Comparison of ENCODE assay signal across 1 cellular context in the genomic region with DNA sequence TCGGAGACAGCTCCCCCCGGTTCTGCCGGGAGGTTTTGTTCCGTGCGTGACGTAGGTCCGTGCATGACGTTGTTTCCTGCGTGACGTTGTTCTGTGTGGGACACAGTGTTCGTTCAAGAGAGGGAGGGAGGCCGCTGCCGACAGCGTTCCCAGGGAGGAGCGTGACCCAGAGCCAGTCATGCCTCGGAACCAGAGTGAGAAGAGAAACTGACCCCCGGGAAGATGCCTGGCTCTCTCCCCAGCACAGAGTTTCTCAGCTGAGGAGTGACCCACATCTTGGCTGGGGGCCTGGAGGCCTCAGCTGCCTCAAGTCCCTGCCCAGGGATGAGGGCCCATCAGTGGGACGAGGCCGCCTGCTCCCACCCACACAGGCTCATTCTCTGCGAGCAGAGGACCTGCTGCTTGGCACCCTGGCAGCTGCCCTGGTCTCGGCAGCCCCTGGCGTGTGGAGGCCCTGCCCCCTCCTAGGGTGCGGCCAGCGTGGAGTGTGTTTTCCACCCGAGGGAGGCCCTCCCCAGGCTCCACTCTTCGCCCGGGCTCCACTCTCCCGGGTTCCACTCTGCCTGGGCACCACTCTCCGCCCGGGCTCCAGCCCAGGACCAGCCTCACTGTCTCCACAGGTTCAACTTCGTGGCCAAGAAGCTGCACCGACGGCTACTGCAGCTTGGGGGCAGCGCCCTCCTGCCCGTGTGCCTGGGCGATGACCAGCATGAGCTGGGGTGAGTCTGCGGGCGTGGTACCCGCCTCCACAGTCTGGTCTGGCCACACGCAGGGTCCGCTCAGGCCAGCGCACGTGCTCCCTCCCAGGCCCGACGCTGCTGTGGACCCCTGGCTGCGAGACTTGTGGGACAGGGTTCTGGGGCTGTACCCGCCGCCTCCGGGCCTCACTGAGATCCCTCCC.
TF ChIP-seq lines count a peak whose summit lies in the region.

No MANE protein-coding gene starts in this region.

TF ChIP-seq in GM23338, 12 proteins besides CTCF, POLR2A, EP300 and RAD21 (continued from another document):
- TF ChIP-seq, protein P1, sequence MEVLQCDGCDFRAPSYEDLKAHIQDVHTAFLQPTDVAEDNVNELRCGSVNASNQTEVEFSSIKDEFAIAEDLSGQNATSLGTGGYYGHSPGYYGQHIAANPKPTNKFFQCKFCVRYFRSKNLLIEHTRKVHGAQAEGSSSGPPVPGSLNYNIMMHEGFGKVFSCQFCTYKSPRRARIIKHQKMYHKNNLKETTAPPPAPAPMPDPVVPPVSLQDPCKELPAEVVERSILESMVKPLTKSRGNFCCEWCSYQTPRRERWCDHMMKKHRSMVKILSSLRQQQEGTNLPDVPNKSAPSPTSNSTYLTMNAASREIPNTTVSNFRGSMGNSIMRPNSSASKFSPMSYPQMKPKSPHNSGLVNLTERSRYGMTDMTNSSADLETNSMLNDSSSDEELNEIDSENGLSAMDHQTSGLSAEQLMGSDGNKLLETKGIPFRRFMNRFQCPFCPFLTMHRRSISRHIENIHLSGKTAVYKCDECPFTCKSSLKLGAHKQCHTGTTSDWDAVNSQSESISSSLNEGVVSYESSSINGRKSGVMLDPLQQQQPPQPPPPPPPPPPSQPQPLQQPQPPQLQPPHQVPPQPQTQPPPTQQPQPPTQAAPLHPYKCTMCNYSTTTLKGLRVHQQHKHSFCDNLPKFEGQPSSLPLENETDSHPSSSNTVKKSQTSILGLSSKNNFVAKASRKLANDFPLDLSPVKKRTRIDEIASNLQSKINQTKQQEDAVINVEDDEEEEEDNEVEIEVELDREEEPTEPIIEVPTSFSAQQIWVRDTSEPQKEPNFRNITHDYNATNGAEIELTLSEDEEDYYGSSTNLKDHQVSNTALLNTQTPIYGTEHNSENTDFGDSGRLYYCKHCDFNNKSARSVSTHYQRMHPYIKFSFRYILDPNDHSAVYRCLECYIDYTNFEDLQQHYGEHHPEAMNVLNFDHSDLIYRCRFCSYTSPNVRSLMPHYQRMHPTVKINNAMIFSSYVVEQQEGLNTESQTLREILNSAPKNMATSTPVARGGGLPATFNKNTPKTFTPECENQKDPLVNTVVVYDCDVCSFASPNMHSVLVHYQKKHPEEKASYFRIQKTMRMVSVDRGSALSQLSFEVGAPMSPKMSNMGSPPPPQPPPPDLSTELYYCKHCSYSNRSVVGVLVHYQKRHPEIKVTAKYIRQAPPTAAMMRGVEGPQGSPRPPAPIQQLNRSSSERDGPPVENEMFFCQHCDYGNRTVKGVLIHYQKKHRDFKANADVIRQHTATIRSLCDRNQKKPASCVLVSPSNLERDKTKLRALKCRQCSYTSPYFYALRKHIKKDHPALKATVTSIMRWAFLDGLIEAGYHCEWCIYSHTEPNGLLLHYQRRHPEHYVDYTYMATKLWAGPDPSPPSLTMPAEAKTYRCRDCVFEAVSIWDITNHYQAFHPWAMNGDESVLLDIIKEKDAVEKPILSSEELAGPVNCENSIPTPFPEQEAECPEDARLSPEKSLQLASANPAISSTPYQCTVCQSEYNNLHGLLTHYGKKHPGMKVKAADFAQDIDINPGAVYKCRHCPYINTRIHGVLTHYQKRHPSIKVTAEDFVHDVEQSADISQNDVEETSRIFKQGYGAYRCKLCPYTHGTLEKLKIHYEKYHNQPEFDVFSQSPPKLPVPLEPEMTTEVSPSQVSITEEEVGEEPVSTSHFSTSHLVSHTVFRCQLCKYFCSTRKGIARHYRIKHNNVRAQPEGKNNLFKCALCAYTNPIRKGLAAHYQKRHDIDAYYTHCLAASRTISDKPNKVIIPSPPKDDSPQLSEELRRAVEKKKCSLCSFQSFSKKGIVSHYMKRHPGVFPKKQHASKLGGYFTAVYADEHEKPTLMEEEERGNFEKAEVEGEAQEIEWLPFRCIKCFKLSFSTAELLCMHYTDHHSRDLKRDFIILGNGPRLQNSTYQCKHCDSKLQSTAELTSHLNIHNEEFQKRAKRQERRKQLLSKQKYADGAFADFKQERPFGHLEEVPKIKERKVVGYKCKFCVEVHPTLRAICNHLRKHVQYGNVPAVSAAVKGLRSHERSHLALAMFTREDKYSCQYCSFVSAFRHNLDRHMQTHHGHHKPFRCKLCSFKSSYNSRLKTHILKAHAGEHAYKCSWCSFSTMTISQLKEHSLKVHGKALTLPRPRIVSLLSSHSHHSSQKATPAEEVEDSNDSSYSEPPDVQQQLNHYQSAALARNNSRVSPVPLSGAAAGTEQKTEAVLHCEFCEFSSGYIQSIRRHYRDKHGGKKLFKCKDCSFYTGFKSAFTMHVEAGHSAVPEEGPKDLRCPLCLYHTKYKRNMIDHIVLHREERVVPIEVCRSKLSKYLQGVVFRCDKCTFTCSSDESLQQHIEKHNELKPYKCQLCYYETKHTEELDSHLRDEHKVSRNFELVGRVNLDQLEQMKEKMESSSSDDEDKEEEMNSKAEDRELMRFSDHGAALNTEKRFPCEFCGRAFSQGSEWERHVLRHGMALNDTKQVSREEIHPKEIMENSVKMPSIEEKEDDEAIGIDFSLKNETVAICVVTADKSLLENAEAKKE (CRISPR knock-in tag; IDR thresholded peaks at IDR 0.05): no peak
- TF ChIP-seq JUNB (IDR thresholded peaks at IDR 0.05; ENCODE audit: unreplicated experiment): no peak
- TF ChIP-seq EZH2 (IDR thresholded peaks at IDR 0.05; ENCODE audit: low read depth, unreplicated experiment): no peak
- TF ChIP-seq STAT1 (IDR thresholded peaks at IDR 0.05; ENCODE audit: unreplicated experiment): no peak
- TF ChIP-seq, protein P2, sequence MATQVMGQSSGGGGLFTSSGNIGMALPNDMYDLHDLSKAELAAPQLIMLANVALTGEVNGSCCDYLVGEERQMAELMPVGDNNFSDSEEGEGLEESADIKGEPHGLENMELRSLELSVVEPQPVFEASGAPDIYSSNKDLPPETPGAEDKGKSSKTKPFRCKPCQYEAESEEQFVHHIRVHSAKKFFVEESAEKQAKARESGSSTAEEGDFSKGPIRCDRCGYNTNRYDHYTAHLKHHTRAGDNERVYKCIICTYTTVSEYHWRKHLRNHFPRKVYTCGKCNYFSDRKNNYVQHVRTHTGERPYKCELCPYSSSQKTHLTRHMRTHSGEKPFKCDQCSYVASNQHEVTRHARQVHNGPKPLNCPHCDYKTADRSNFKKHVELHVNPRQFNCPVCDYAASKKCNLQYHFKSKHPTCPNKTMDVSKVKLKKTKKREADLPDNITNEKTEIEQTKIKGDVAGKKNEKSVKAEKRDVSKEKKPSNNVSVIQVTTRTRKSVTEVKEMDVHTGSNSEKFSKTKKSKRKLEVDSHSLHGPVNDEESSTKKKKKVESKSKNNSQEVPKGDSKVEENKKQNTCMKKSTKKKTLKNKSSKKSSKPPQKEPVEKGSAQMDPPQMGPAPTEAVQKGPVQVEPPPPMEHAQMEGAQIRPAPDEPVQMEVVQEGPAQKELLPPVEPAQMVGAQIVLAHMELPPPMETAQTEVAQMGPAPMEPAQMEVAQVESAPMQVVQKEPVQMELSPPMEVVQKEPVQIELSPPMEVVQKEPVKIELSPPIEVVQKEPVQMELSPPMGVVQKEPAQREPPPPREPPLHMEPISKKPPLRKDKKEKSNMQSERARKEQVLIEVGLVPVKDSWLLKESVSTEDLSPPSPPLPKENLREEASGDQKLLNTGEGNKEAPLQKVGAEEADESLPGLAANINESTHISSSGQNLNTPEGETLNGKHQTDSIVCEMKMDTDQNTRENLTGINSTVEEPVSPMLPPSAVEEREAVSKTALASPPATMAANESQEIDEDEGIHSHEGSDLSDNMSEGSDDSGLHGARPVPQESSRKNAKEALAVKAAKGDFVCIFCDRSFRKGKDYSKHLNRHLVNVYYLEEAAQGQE (IDR thresholded peaks at IDR 0.05; ENCODE audit: unreplicated experiment): no peak
- no peak for TF ChIP-seq ZNF331 (CRISPR knock-in tag; IDR thresholded peaks at IDR 0.05; ENCODE audit: low read depth)
- TF ChIP-seq, protein P3, sequence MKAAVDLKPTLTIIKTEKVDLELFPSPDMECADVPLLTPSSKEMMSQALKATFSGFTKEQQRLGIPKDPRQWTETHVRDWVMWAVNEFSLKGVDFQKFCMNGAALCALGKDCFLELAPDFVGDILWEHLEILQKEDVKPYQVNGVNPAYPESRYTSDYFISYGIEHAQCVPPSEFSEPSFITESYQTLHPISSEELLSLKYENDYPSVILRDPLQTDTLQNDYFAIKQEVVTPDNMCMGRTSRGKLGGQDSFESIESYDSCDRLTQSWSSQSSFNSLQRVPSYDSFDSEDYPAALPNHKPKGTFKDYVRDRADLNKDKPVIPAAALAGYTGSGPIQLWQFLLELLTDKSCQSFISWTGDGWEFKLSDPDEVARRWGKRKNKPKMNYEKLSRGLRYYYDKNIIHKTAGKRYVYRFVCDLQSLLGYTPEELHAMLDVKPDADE (IDR thresholded peaks at IDR 0.05): no peak
- no peak for TF ChIP-seq NANOG (IDR thresholded peaks at IDR 0.05; ENCODE audit: borderline replicate concordance)
- TF ChIP-seq CREB1 (CRISPR knock-in tag; IDR thresholded peaks at IDR 0.05; ENCODE audit: low read depth): no peak
